In the genomic region with DNA sequence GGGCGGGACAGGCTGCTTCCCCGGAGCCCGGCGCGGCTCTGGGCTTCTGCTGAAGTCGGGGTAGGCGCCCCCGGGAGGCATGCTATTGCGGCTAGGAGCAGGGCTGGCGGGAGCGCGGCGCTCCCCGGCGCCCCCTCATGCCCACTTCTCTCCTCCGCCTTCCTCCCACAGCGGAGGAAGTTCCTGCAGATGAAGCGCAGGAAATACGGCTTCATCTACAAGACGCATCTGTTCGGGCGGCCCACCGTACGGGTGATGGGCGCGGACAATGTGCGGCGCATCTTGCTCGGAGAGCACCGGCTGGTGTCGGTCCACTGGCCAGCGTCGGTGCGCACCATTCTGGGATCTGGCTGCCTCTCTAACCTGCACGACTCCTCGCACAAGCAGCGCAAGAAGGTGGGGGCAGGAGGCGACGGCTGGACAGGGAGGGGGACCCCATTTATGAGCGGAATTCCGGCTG, we compare ENCODE assay signal across 8 cellular contexts.
DNase-seq lines count a peak whose midpoint lies in the region; ATAC-seq and TF ChIP-seq lines count a peak whose summit lies in the region.

No MANE protein-coding gene starts in this region.

- H3K27me3 ChIP-seq in effector memory CD4-positive, alpha-beta T cell (replicated peaks; ENCODE audit: control insufficient read depth, insufficient read depth, low read length, poor library complexity, severe bottlenecking) = peaks cover 30% of the 10 kb centered on the region

- H3K4me3 ChIP-seq in effector memory CD4-positive, alpha-beta T cell (ENCODE audit: insufficient read depth, low read depth, low read length, poor library complexity, severe bottlenecking) = peak overlapping the region; percentile 32
- H3K4me3 ChIP-seq in retinal pigment epithelial cell (ENCODE audit: low read length) = peak overlapping the region; percentile 47

- peak; percentile 68 for DNase-seq in NCI-H146 (lab: John Stamatoyannopoulos, UW)
- no peak for DNase-seq in NCI-H146 treated with DMSO at 0.1 percent for 48 hours (lab: John Stamatoyannopoulos, UW; ENCODE audit: unreplicated experiment)
- DNase-seq in NCI-H69 (lab: John Stamatoyannopoulos, UW) = peak; percentile 62
- DNase-seq in effector memory CD4-positive, alpha-beta T cell = no peak
- no peak for DNase-seq in retinal pigment epithelial cell (ENCODE audit: low read depth)
- no peak for DNase-seq in foreskin melanocyte

- no peaks in the 10 kb centered on the region for H3K36me3 ChIP-seq in effector memory CD4-positive, alpha-beta T cell (ENCODE audit: control insufficient read depth, insufficient read depth, low read length)

- no peak overlapping the region for H3K27ac ChIP-seq in effector memory CD4-positive, alpha-beta T cell (ENCODE audit: insufficient read depth, low read length, poor library complexity, severe bottlenecking)

- TF ChIP-seq CTCF in retinal pigment epithelial cell (conservative IDR thresholded peaks at IDR 0.05; ENCODE audit: low read depth, low read length) = peak; percentile 31

- H3K4me1 ChIP-seq in effector memory CD4-positive, alpha-beta T cell (ENCODE audit: control insufficient read depth, insufficient read depth, low read length, poor library complexity, severe bottlenecking) = peaks cover 35% of the 10 kb centered on the region

- ATAC-seq in HG02763 (IDR thresholded peaks at IDR 0.05; ENCODE audit: unreplicated experiment) (no peak), GM21423 (IDR thresholded peaks at IDR 0.05; ENCODE audit: unreplicated experiment) (no peak)

- H3K9me3 ChIP-seq in effector memory CD4-positive, alpha-beta T cell (ENCODE audit: control insufficient read depth, low read length) = no peaks in the 10 kb centered on the region

Comparison
In these comparisons a context has a peak if more than half of its experiments do, and no peak if none do; other contexts are left out.
1. DNase-seq: peak in NCI-H146 (single experiment) and NCI-H69 (single experiment); none in NCI-H146 treated with DMSO at 0.1 percent for 48 hours (single experiment), effector memory CD4-positive, alpha-beta T cell (0 of 3), retinal pigment epithelial cell (single experiment) and foreskin melanocyte (single experiment).